Comparison of ENCODE assay signal across 32 cellular contexts in genomic region chr7:3780525-3780924, GRCh38.
"Had no signal": no experiment of that assay in that cellular context is flagged by ENCODE, and none has a peak within 500 bp of the region (broad histone marks: within the 10 kb centered on the region; RNA-seq: fewer than 3 reads in every experiment).

No MANE protein-coding gene starts in this region.

- H3K4me3 ChIP-seq: hepatocyte, left lung, lower lobe of right lung, mucosa of descending colon, pancreas, prostate gland, skin epidermis, stomach, testis, thyroid gland, transverse colon, upper lobe of left lung, vagina had no signal

- H3K4me1 ChIP-seq: left lung, lower lobe of right lung, pancreas, prostate gland, stomach, testis, transverse colon, upper lobe of left lung, vagina had no signal

- FAIRE-seq: islet of Langerhans, kidney, pancreas had no signal

- ATAC-seq: left colon; left lung; lower lobe of right lung; mucosa of descending colon; naive thymus-derived CD4-positive, alpha-beta T cell; natural killer cell treated with Interleukin-12 subunit alpha and Interleukin-12 subunit beta and Interleukin-15 and Interleukin-18, amount 100 ng/mL, for 72 hours; pancreas; right cardiac atrium; sciatic nerve; stimulated activated naive B cell treated with anti-CD40 and anti-IgM and Interleukin-4, amounts not matched to agents 10 μg/mL and 1 μg/mL and 100 μg/mL, for 72 hours; stimulated activated naive CD8-positive, alpha-beta T cell treated with anti-CD3 and anti-CD28 coated beads, Interleukin-15, Interleukin-2, amounts not matched to agents 100 U/mL and 50 U/mL, for 24 hours had no signal

- H3K27ac ChIP-seq: hepatocyte, left lung, lower lobe of right lung, pancreas, prostate gland, skin epidermis, stomach, testis, thyroid gland, transverse colon, upper lobe of left lung, vagina had no signal

- H3K36me3 ChIP-seq: left lung, lower lobe of right lung, pancreas, prostate gland, stomach, thyroid gland, transverse colon, upper lobe of left lung, vagina had no signal

- H3K79me2 ChIP-seq: hepatocyte had no signal

- H3K4me2 ChIP-seq: hepatocyte had no signal

- H2AFZ ChIP-seq: hepatocyte had no signal

- H3K9me3 ChIP-seq: pancreas, prostate gland, testis, thyroid gland had no signal

- H3K27me3 ChIP-seq: hepatocyte, left lung, pancreas, stomach, testis, thyroid gland, transverse colon, upper lobe of left lung, vagina had no signal

- DNase-seq: kidney; left colon; left lung; lower lobe of right lung; mammary epithelial cell; mesenchymal stem cell; midbrain; mucosa of descending colon; naive thymus-derived CD4-positive, alpha-beta T cell; nucleus accumbens; pancreas; posterior cingulate gyrus; retina; right cardiac atrium; stimulated activated CD4-positive, alpha-beta T cell treated with anti-CD3 and anti-CD28 coated beads, Interleukin-12 subunit alpha, Interleukin-12 subunit beta, amount 100 ng/mL, for 4 hours; stimulated activated CD4-positive, alpha-beta T cell treated with anti-CD3 and anti-CD28 coated beads, Interleukin-15, amount 100 ng/mL, for 24 hours; stimulated activated CD4-positive, alpha-beta T cell treated with anti-CD3 and anti-CD28 coated beads, Interleukin-2, amount 100 ng/mL, for 24 hours; stimulated activated CD4-positive, alpha-beta T cell treated with anti-CD3 and anti-CD28 coated beads, Interleukin-4, amount 100 ng/mL, for 1 hour; stimulated activated naive B cell treated with anti-CD40 and anti-IgM and Interleukin-4, amounts not matched to agents 10 μg/mL and 1 μg/mL and 100 μg/mL, for 72 hours; stimulated activated naive CD8-positive, alpha-beta T cell treated with anti-CD3 and anti-CD28 coated beads, Interleukin-15, Interleukin-2, amounts not matched to agents 100 U/mL and 50 U/mL, for 24 hours; stomach; testis; thyroid gland; transverse colon; upper lobe of left lung had no signal
